16 cellular contexts compared by ENCODE assay signal in genomic region chr2:158997037-158997785, GRCh38. TPM values are rescaled to one million over a fixed set of nuclear protein-coding genes. Genes with fewer than 3 reads are reported as not detected.
DNase-seq lines count a peak whose midpoint lies in the region; ATAC-seq, FAIRE-seq and TF ChIP-seq lines count a peak whose summit lies in the region.
"Had no signal": no experiment of that assay in that cellular context is flagged by ENCODE, and none has a peak within 500 bp of the region (broad histone marks: within the 10 kb centered on the region; RNA-seq: fewer than 3 reads in every experiment).

No MANE protein-coding gene starts in this region.

- H3K9me1 ChIP-seq in K562 (ENCODE audit: control insufficient read depth, insufficient read depth, low read length): no peaks in the 10 kb centered on the region

- H3K4me1 ChIP-seq in K562 (replicated peaks in 1 of 2; ENCODE audit: control insufficient read depth in 2 of 2, insufficient read depth in 2 of 2, low read length in 2 of 2): no peaks in the 10 kb centered on the region
- H3K4me1 ChIP-seq in mucosa of descending colon (ENCODE audit: low read depth): peaks cover 27% of the 10 kb centered on the region
- H3K4me1 ChIP-seq in Karpas-422 (ENCODE audit: low read length): no peaks in the 10 kb centered on the region

- under 1% methylated on average over 4 of the region's 4 CpGs for WGBS in K562 (ENCODE audit: insufficient coverage, low coverage, missing lambda C conversion rate)

- H3K27me3 ChIP-seq in K562 (ENCODE audit: control insufficient read depth in 2 of 2, insufficient read depth in 2 of 2, low read length in 2 of 2) (peaks cover 24 to 43% of the 10 kb centered on the region in 2 experiments; a peak in 4 of 5 replicates), Karpas-422 (ENCODE audit: low read length) (no peaks in the 10 kb centered on the region)
- H3K27me3 ChIP-seq: esophagus squamous epithelium had no signal

- H4K20me1 ChIP-seq in K562 (replicated peaks; ENCODE audit: control insufficient read depth, insufficient read depth, low read length) (no peaks in the 10 kb centered on the region), Karpas-422 (ENCODE audit: insufficient read depth, low read depth, low read length) (no peaks in the 10 kb centered on the region)

- no peaks in the 10 kb centered on the region for H3K9me2 ChIP-seq in Karpas-422 (replicated peaks; ENCODE audit: insufficient read depth, low read length)

- ATAC-seq in K562: no peak
- ATAC-seq in mucosa of descending colon: peak; percentile 68
- ATAC-seq: lower lobe of right lung had no signal

- H3K36me3 ChIP-seq in K562 (ENCODE audit: control insufficient read depth, insufficient read depth, low read length): no peaks in the 10 kb centered on the region
- no peaks in the 10 kb centered on the region for H3K36me3 ChIP-seq in mucosa of descending colon (ENCODE audit: low read depth)
- no peaks in the 10 kb centered on the region for H3K36me3 ChIP-seq in Karpas-422 (ENCODE audit: insufficient read depth, low read length)
- H3K36me3 ChIP-seq: lower lobe of right lung had no signal

- CTCF ChIA-PET in K562 (lab: Yijun Ruan, JAX; ENCODE audit: low intra/inter-chr PET ratio): no interaction called here

- DNase-seq in GM12891 (ENCODE audit: insufficient read length, low spot score): no peak
- DNase-seq in NCI-H69 (lab: John Stamatoyannopoulos, UW): peak; percentile 6
- no peak for DNase-seq in K562 (ENCODE audit: extremely low read depth in 1 of 4, low spot score in 3 of 4)
- peak in 1 of 3 donors; percentile 15 for DNase-seq in mucosa of descending colon
- DNase-seq in posterior cingulate gyrus: no peak
- no peak for DNase-seq in GM13977 (ENCODE audit: low spot score)
- DNase-seq in cortex of kidney (lab: John Stamatoyannopoulos, UW): no peak
- DNase-seq in Karpas-422: no peak
- DNase-seq: activated CD4-positive, alpha-beta T cell treated with anti-CD3 and anti-CD28 coated beads, Interleukin-2, amount 10 ng/mL, durations not matched to agents 7 days and 5 days; DND-41; esophagus squamous epithelium; lower lobe of right lung; NCI-H146; nucleus accumbens; SHP77 had no signal

- H3K27ac ChIP-seq in K562 (ENCODE audit: extremely low read depth, low read depth, low read length): no peak overlapping the region
- H3K27ac ChIP-seq in Karpas-422 (ENCODE audit: low read length): no peak overlapping the region
- H3K27ac ChIP-seq: esophagus squamous epithelium, lower lobe of right lung had no signal

- FAIRE-seq in GM12891 (lab: Jason Lieb, UNC): no peak
- no peak for FAIRE-seq in K562 (lab: Jason Lieb, UNC)
- FAIRE-seq: bronchial epithelial cell had no signal

- no peak for TF ChIP-seq POLR2A in GM12891 (IDR thresholded peaks at IDR 0.05; ENCODE audit: low read depth, low read length)
- no peak for TF ChIP-seq POLR2A in K562 (conservative IDR thresholded peaks at IDR 0.05)

- no peaks in the 10 kb centered on the region for H3K9me3 ChIP-seq in K562 (replicated peaks; ENCODE audit: control insufficient read depth, insufficient read depth, low read depth, low read length)
- no peaks in the 10 kb centered on the region for H3K9me3 ChIP-seq in mucosa of descending colon
- H3K9me3 ChIP-seq in Karpas-422 (ENCODE audit: low read length): no peaks in the 10 kb centered on the region
- H3K9me3 ChIP-seq: esophagus squamous epithelium, lower lobe of right lung had no signal

- no peak for TF ChIP-seq EP300 in K562 (IDR thresholded peaks at IDR 0.05; ENCODE audit: low read length)

- intact Hi-C loops in K562 (cut with micrococcal nuclease): no loop called here
- intact Hi-C loops in mucosa of descending colon (cut with DNase I, micrococcal nuclease): no loop called here
- intact Hi-C loops in posterior cingulate gyrus (cut with DNase I): no loop called here

- in situ Hi-C loops in K562 (cut with MboI): no loop called here
- in situ Hi-C loops in GM13977 (cut with MboI; ENCODE audit: low pct_unique_long_range_greater_than_20kb, low sequenced_read_pairs, unreplicated experiment): no loop called here

- H3K9ac ChIP-seq in K562 (ENCODE audit: insufficient read depth in 1 of 2, low read depth in 2 of 2, low read length in 2 of 2): no peak overlapping the region
- H3K9ac ChIP-seq in Karpas-422 (ENCODE audit: low read length): no peak overlapping the region

- POLR2A ChIA-PET in K562 (lab: Yijun Ruan, JAX): interaction anchor here (0.8 kb wide), 1 partner anchor 46 kb away, joined by 3 read pairs; no protein-coding TSS in a partner anchor

- TF ChIP-seq RAD21 in K562 (CRISPR knock-in tag; conservative IDR thresholded peaks at IDR 0.05 in 1 of 2, IDR thresholded peaks at IDR 0.05 in 1 of 2): no peak

- TF ChIP-seq CTCF in K562 (IDR thresholded peaks at IDR 0.05 in 2 of 3, conservative IDR thresholded peaks at IDR 0.05 in 1 of 3; ENCODE audit: insufficient read depth in 2 of 3, low read depth in 1 of 3, low read length in 3 of 3) (no peak), mucosa of descending colon (IDR thresholded peaks at IDR 0.05) (no peak), GM13977 (IDR thresholded peaks at IDR 0.05; ENCODE audit: extremely low read depth, insufficient read depth, missing control alignments) (no peak)

- no TSS peak for BruUV-seq in K562 (replicated peaks; lab: Mats Ljungman, UMichigan)

- H3K79me2 ChIP-seq in K562 (ENCODE audit: control insufficient read depth, insufficient read depth, low read length) (no peaks in the 10 kb centered on the region), Karpas-422 (ENCODE audit: low read length) (no peaks in the 10 kb centered on the region)

- H2AFZ ChIP-seq in K562 (ENCODE audit: low read depth, low read length): no peak overlapping the region
- no peak overlapping the region for H2AFZ ChIP-seq in Karpas-422 (ENCODE audit: low read length)

- H3K4me2 ChIP-seq in K562 (ENCODE audit: insufficient read depth, low read length) (no peak overlapping the region), Karpas-422 (ENCODE audit: low read depth, low read length, poor library complexity, severe bottlenecking) (no peak overlapping the region)

- no peak overlapping the region for H3K4me3 ChIP-seq in K562
- no peak overlapping the region for H3K4me3 ChIP-seq in mucosa of descending colon
- H3K4me3 ChIP-seq in Karpas-422 (ENCODE audit: low read length): no peak overlapping the region
- H3K4me3 ChIP-seq: esophagus squamous epithelium, lower lobe of right lung had no signal

TF ChIP-seq in GM12891, 5 proteins besides CTCF, POLR2A, EP300 and RAD21:
- TF ChIP-seq TAF1 (IDR thresholded peaks at IDR 0.05; ENCODE audit: low read depth, low read length) (no peak), POLR2AphosphoS5 (IDR thresholded peaks at IDR 0.05; ENCODE audit: low read depth, low read length) (no peak), POU2F2 (IDR thresholded peaks at IDR 0.05; ENCODE audit: low read depth, low read length) (no peak), SPI1 (IDR thresholded peaks at IDR 0.05; ENCODE audit: low read depth, low read length) (peak; percentile 8; the same call in 1 of the 2 replicates), PAX5 (IDR thresholded peaks at IDR 0.05; ENCODE audit: insufficient read depth, low read length, severe bottlenecking) (no peak)

TF ChIP-seq in K562, 482 proteins besides CTCF, POLR2A, EP300 and RAD21:
- TF ChIP-seq STAT5B (CRISPR knock-in tag; IDR thresholded peaks at IDR 0.05) (no peak), SPI1 (IDR thresholded peaks at IDR 0.05; ENCODE audit: borderline replicate concordance, low read depth, low read length) (0 out of 2 replicates have a peak, but pooled peaks have one; percentile 29)

RNA-seq across cellular contexts. Expression of gene TANC1, which starts 28.8 kb away (rescaled TPM):
- polyA plus RNA-seq in GM12891 (2012; ENCODE audit: low read depth, missing spikeins): 0.21 TPM
- 0.39 and 0.53 TPM in 2 replicates for total RNA-seq in K562 (2011; cell fraction: chromatin; rRNA removed; ENCODE audit: low replicate concordance)
- total RNA-seq in K562 (2011; cell fraction: nucleolus; rRNA removed): 0.13 and 0.33 TPM in 2 replicates
- 0.22 and 0.31 TPM in 2 replicates for total RNA-seq in K562 (2011; cell fraction: nucleoplasm; rRNA removed)
- total RNA-seq in K562 (2014; rRNA removed) (under 0.01 and 0.04 TPM in 2 replicates), K562 (2014; rRNA removed; fragmentation: Illumina TruSeq; extraction: Trizol) (0.06 and 0.07 TPM in 2 replicates), K562 (2015; rRNA removed; fragmentation: Illumina TruSeq; extraction: Trizol) (0.07 and 0.15 TPM in 2 replicates), K562 (2021) (0.13 and 0.20 TPM in 2 replicates), mucosa of descending colon (10 to 100 TPM; 30.7 to 55.5 (median 41.0) TPM)
- polyA plus RNA-seq in K562 (2011; rRNA removed) (0.14 and 0.18 TPM in 2 replicates), K562 (2014; fragmentation: Illumina TruSeq; extraction: Trizol) (0.03 and 0.07 TPM in 2 replicates), K562 (2014; fragmentation: Nextera tagmentation; extraction: Ambion mirVana) (under 1 TPM in 1 of 2 experiments, not detected in 1; 0.03 TPM), K562 (2014; rRNA removed) (0.03 and 0.05 TPM in 2 replicates)
- 0.06 and 0.12 TPM in 2 replicates for polyA plus RNA-seq in K562 (2011; cell fraction: cytosol; rRNA removed)
- 0.42 and 0.74 TPM in 2 replicates for polyA plus RNA-seq in K562 (2011; cell fraction: nucleus; rRNA removed)
- 0.18 and 0.22 TPM in 2 replicates for polyA plus RNA-seq in K562 (2012)
- 0.39 and 0.45 TPM in 2 replicates for polyA minus RNA-seq in K562 (2011; rRNA and poly(A)+ RNA removed)
- polyA minus RNA-seq in K562 (2011; cell fraction: cytosol; rRNA and poly(A)+ RNA removed): 0.29 and 0.64 TPM in 2 replicates
- polyA minus RNA-seq in K562 (2011; cell fraction: nucleus; rRNA and poly(A)+ RNA removed): 0.33 and 0.40 TPM in 2 replicates
- total RNA-seq in Karpas-422 (2014; rRNA removed; shearing (Covaris generic); ENCODE audit: low replicate concordance): not detected in 2 replicates

Comparison
In these comparisons a context has a peak if more than half of its experiments do, and no peak if none do; other contexts are left out.
1. RNA of gene TANC1, which starts 28.8 kb away (total RNA-seq): 30.7 to 55.5 TPM in mucosa of descending colon; under 0.01 to 0.53 TPM in K562 and not detected in Karpas-422; every median in the first group is over 10 times any median in the second.